Comparison of ENCODE assay signal across 10 cellular contexts in the genomic region with DNA sequence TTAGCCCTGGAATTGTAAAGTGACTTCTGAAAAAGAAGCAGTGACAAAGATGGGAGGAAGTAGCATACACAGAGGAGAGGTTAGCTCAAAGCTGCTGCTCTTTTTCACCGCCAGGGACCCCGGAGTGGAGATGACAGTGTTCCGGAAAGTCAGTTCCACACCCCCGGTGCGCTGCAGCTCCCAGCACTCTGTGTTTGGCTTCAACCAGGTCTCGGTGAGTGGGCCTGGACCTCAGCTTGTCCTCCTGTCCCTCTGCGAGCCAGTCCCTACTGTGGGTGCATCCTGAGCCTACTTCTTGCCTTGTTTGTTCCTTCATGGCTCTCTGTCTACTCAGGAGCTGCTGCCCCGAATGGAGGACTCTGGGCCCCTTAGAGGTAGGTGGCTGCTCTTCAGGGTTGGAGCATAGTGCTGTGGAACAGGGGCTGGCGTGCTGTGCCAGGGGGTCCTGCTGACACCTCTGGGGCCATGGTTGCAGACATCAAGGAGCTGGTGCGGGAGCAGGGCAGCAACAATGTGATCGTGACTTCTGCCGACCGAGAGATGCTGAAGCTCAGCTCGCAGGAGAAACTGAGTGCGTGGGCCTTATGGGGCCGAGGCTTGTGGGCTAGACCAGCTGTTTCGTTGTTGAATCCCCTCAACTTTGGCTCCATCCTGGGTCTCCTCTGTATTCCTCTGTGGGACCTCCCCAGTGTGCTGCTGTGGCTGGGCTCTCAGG. TPM values are rescaled to one million over a fixed set of nuclear protein-coding genes. Genes with fewer than 3 reads are reported as not detected.
DNase-seq lines count a peak whose midpoint lies in the region; ATAC-seq, FAIRE-seq and TF ChIP-seq lines count a peak whose summit lies in the region.
"Had no signal": no experiment of that assay in that cellular context is flagged by ENCODE, and none has a peak within 500 bp of the region (broad histone marks: within the 10 kb centered on the region; RNA-seq: fewer than 3 reads in every experiment).

No MANE protein-coding gene starts in this region.

- DNase-seq in cardiac muscle cell (ENCODE audit: low read depth in 1 of 2, low spot score in 1 of 2) (no peak), heart right ventricle (no peak), WTC11 (ENCODE audit: low spot score) (no peak), glutamatergic neuron (no peak), HTR-8/SVneo (ENCODE audit: insufficient read length, low spot score) (no peak), NCI-H2227 treated with DMSO at 0.1 percent for 48 hours (lab: John Stamatoyannopoulos, UW) (no peak)
- DNase-seq: left ventricle myocardium superior; stimulated activated CD4-positive, alpha-beta T cell treated with anti-CD3 and anti-CD28 coated beads, Interleukin-2, amount 100 ng/mL, for 48 hours had no signal

- H3K9me3 Mint-ChIP-seq in WTC11 (no peaks in the 10 kb centered on the region), glutamatergic neuron (ENCODE audit: unreplicated experiment) (peaks cover 17% of the 10 kb centered on the region)

- H3K4me3 ChIP-seq in cardiac muscle cell (peak overlapping the region; percentile 51), heart right ventricle (peak overlapping the region in 5 of 10 donors; percentile 87 to 99 (median 97)), subcutaneous abdominal adipose tissue (ENCODE audit: low read depth in 1 of 5, low read length in 5 of 5) (peak overlapping the region in 3 of 5 donors; percentile 62 to 89 (median 84))

- peaks cover 11% of the 10 kb centered on the region for H3K36me3 ChIP-seq in cardiac muscle cell
- peaks cover 10 to 61% (median 37%) of the 10 kb centered on the region in 9 donors for H3K36me3 ChIP-seq in heart right ventricle
- H3K36me3 ChIP-seq in subcutaneous abdominal adipose tissue (ENCODE audit: control insufficient read depth in 5 of 5, insufficient read depth in 5 of 5, low read length in 5 of 5): peaks cover 0 to 60% (median 58%) of the 10 kb centered on the region in 5 donors

- FAIRE-seq in HTR-8/SVneo (lab: Jason Lieb, UNC): no peak

- H3K27ac Mint-ChIP-seq in WTC11 (no peak overlapping the region), glutamatergic neuron (ENCODE audit: unreplicated experiment) (no peak overlapping the region)

- CTCF ChIA-PET in WTC11 (lab: Charles Lee): interaction anchor here (1.0 to 2.0 kb wide), 2 partner anchors 9 to 24 kb away, joined by 3 to 6 read pairs; no protein-coding TSS in a partner anchor

- intact Hi-C loops in heart right ventricle (cut with DNase I): no loop called here

- H3K4me1 Mint-ChIP-seq in WTC11 (peaks cover 16% of the 10 kb centered on the region), glutamatergic neuron (ENCODE audit: low read depth, unreplicated experiment) (peaks cover 8% of the 10 kb centered on the region)

- H3K4me1 ChIP-seq in cardiac muscle cell (ENCODE audit: low read depth) (peaks cover 12% of the 10 kb centered on the region), heart right ventricle (peaks cover 21 to 36% (median 26%) of the 10 kb centered on the region in 9 donors), subcutaneous abdominal adipose tissue (ENCODE audit: control insufficient read depth in 5 of 5, insufficient read depth in 5 of 5, low read length in 5 of 5) (peaks cover 7 to 39% (median 28%) of the 10 kb centered on the region in 5 donors)

- 90% methylated on average over 17 of the region's 17 CpGs for WGBS in heart right ventricle, 2 donors

- no peaks in the 10 kb centered on the region for H3K9me3 ChIP-seq in cardiac muscle cell (ENCODE audit: low read depth)
- H3K9me3 ChIP-seq in heart right ventricle: no peaks in the 10 kb centered on the region
- no peaks in the 10 kb centered on the region for H3K9me3 ChIP-seq in subcutaneous abdominal adipose tissue (ENCODE audit: control insufficient read depth in 5 of 5, low read length in 5 of 5)

- no peaks in the 10 kb centered on the region; the same call in 1 of the 2 replicates for H3K27me3 Mint-ChIP-seq in WTC11 (ENCODE audit: low read depth)
- peaks cover 17% of the 10 kb centered on the region for H3K27me3 Mint-ChIP-seq in glutamatergic neuron (ENCODE audit: unreplicated experiment)

- H3K27me3 ChIP-seq in cardiac muscle cell: no peaks in the 10 kb centered on the region
- no peaks in the 10 kb centered on the region for H3K27me3 ChIP-seq in heart right ventricle
- no peaks in the 10 kb centered on the region for H3K27me3 ChIP-seq in subcutaneous abdominal adipose tissue (ENCODE audit: control insufficient read depth in 5 of 5, insufficient read depth in 4 of 5, low read length in 5 of 5)

- H3K4me3 Mint-ChIP-seq in WTC11 (peak overlapping the region; percentile 94), glutamatergic neuron (ENCODE audit: unreplicated experiment) (peak overlapping the region; percentile 96)

- TF ChIP-seq CTCF in cardiac muscle cell (IDR thresholded peaks at IDR 0.05; ENCODE audit: low read depth, low read length) (no peak), heart right ventricle (IDR thresholded peaks at IDR 0.05) (no peak), WTC11 (IDR thresholded peaks at IDR 0.05) (no peak), glutamatergic neuron (IDR thresholded peaks at IDR 0.05; ENCODE audit: partially characterized antibody, unreplicated experiment) (no peak)

- H3K9ac ChIP-seq in subcutaneous abdominal adipose tissue (ENCODE audit: low read length in 5 of 5): peak overlapping the region in 3 of 5 donors; percentile 84 to 90 (median 86)

- H3K27ac ChIP-seq in cardiac muscle cell (peak overlapping the region; percentile 65), heart right ventricle (no peak overlapping the region), subcutaneous abdominal adipose tissue (ENCODE audit: low read depth, low read length) (no peak overlapping the region)

- H3K36me3 Mint-ChIP-seq in WTC11 (peaks cover 13% of the 10 kb centered on the region), glutamatergic neuron (ENCODE audit: unreplicated experiment) (no peaks in the 10 kb centered on the region)

- POLR2A ChIA-PET in WTC11 (lab: Charles Lee): no interaction called here

- ATAC-seq in heart right ventricle: no peak
- no peak for ATAC-seq in WTC11
- ATAC-seq in GM19328 (IDR thresholded peaks at IDR 0.05; ENCODE audit: unreplicated experiment): no peak
- ATAC-seq: left ventricle myocardium superior had no signal

TF ChIP-seq in WTC11, 78 proteins besides CTCF, POLR2A, EP300 and RAD21 (continues in another document):
- TF ChIP-seq CREB1 (CRISPR knock-in tag; IDR thresholded peaks at IDR 0.05) (no peak), TCF7 (CRISPR knock-in tag; IDR thresholded peaks at IDR 0.05; ENCODE audit: low read depth) (no peak), SOX15 (CRISPR knock-in tag; IDR thresholded peaks at IDR 0.05) (no peak), SMAD3 (CRISPR knock-in tag; IDR thresholded peaks at IDR 0.05; ENCODE audit: borderline replicate concordance) (no peak), NFYB (CRISPR knock-in tag; conservative IDR thresholded peaks at IDR 0.05; ENCODE audit: low read depth) (no peak), NFE2L1 (CRISPR knock-in tag; IDR thresholded peaks at IDR 0.05) (no peak), JUN (CRISPR knock-in tag; IDR thresholded peaks at IDR 0.05) (no peak)
- TF ChIP-seq, protein P1, sequence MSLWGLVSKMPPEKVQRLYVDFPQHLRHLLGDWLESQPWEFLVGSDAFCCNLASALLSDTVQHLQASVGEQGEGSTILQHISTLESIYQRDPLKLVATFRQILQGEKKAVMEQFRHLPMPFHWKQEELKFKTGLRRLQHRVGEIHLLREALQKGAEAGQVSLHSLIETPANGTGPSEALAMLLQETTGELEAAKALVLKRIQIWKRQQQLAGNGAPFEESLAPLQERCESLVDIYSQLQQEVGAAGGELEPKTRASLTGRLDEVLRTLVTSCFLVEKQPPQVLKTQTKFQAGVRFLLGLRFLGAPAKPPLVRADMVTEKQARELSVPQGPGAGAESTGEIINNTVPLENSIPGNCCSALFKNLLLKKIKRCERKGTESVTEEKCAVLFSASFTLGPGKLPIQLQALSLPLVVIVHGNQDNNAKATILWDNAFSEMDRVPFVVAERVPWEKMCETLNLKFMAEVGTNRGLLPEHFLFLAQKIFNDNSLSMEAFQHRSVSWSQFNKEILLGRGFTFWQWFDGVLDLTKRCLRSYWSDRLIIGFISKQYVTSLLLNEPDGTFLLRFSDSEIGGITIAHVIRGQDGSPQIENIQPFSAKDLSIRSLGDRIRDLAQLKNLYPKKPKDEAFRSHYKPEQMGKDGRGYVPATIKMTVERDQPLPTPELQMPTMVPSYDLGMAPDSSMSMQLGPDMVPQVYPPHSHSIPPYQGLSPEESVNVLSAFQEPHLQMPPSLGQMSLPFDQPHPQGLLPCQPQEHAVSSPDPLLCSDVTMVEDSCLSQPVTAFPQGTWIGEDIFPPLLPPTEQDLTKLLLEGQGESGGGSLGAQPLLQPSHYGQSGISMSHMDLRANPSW (CRISPR knock-in tag; conservative IDR thresholded peaks at IDR 0.05; ENCODE audit: low read depth): no peak

RNA-seq across cellular contexts. Expression of a gene that starts 1.7 kb away (rescaled TPM):
- total RNA-seq in cardiac muscle cell: 40.9 and 42.7 TPM in 2 replicates
- 18.9 and 22.0 TPM in 2 replicates for polyA plus RNA-seq in cardiac muscle cell
- 10 to 100 TPM in 9 of 10 donors, 1 to 10 TPM in 1; 9.4 to 16.9 (median 11.7) TPM for total RNA-seq in heart right ventricle
- polyA plus RNA-seq in heart right ventricle: 10 to 100 TPM in 1 of 2 donors, 1 to 10 TPM in 1; 9.7 to 11.6 TPM
- 44.6 to 51.6 TPM (median 45.8 TPM) in 3 replicates for total RNA-seq in WTC11 (2021)
- total RNA-seq in glutamatergic neuron (ENCODE audit: unreplicated experiment): 43.3 TPM

RNA-seq across cellular contexts. Expression of a gene that starts 3.3 kb away (rescaled TPM):
- total RNA-seq in cardiac muscle cell: 44.8 and 63.1 TPM in 2 replicates
- polyA plus RNA-seq in cardiac muscle cell: 25.9 and 31.2 TPM in 2 replicates
- total RNA-seq in heart right ventricle: 10 to 100 TPM; 23.1 to 45.6 (median 34.2) TPM
- polyA plus RNA-seq in heart right ventricle: 10 to 100 TPM; 32.5 to 69.9 TPM
- 46.1 to 56.1 TPM (median 52.8 TPM) in 3 replicates for total RNA-seq in WTC11 (2021)
- 58.6 TPM for total RNA-seq in glutamatergic neuron (ENCODE audit: unreplicated experiment)

RNA-seq across cellular contexts. Expression of a gene that starts 20.6 kb away (rescaled TPM):
- total RNA-seq in cardiac muscle cell (17.3 and 25.9 TPM in 2 replicates), heart right ventricle (10 to 100 TPM; 11.8 to 39.7 (median 15.6) TPM), WTC11 (2021) (63.3 to 71.7 TPM (median 65.4 TPM) in 3 replicates), glutamatergic neuron (ENCODE audit: unreplicated experiment) (21.4 TPM)
- polyA plus RNA-seq in cardiac muscle cell (21.6 and 33.7 TPM in 2 replicates), heart right ventricle (10 to 100 TPM; 32.6 to 85.9 TPM)

RNA-seq across cellular contexts. Expression of a gene that starts 21.7 kb away (rescaled TPM):
- 0.25 TPM in 1 of 2 replicates, not detected in the other for total RNA-seq in cardiac muscle cell
- not detected in 2 replicates for polyA plus RNA-seq in cardiac muscle cell
- 1 to 10 TPM in 2 of 10 donors, under 1 TPM in 6, not detected in 2; 0.22 to 1.5 (median 0.35) TPM for total RNA-seq in heart right ventricle
- polyA plus RNA-seq in heart right ventricle: 1 to 10 TPM in 1 of 2 donors, under 1 TPM in 1; 0.48 to 1.4 TPM
- 1.4 to 2.1 TPM (median 2.0 TPM) in 3 replicates for total RNA-seq in WTC11 (2021)
- total RNA-seq in glutamatergic neuron (ENCODE audit: unreplicated experiment): 0.69 TPM

RNA-seq across cellular contexts. Expression of a gene that starts 41.4 kb away (rescaled TPM):
- total RNA-seq in cardiac muscle cell: 14.9 and 50.5 TPM in 2 replicates
- polyA plus RNA-seq in cardiac muscle cell: 14.2 and 30.0 TPM in 2 replicates
- 100 to 1,000 TPM in 1 of 10 donors, 10 to 100 TPM in 9; 42.9 to 113 (median 53.9) TPM for total RNA-seq in heart right ventricle
- polyA plus RNA-seq in heart right ventricle: 10 to 100 TPM; 30.8 to 62.6 TPM
- total RNA-seq in WTC11 (2021): 11.8 to 13.7 TPM (median 12.6 TPM) in 3 replicates
- 14.2 TPM for total RNA-seq in glutamatergic neuron (ENCODE audit: unreplicated experiment)
